ENCODE assay signal across 8 cellular contexts in genomic region chr11:134244593-134244992, GRCh38. TPM values are rescaled to one million over a fixed set of nuclear protein-coding genes. Genes with fewer than 3 reads are reported as not detected.
DNase-seq lines count a peak whose midpoint lies in the region; ATAC-seq, FAIRE-seq and TF ChIP-seq lines count a peak whose summit lies in the region.

No MANE protein-coding gene starts in this region.

- POLR2A ChIA-PET in A549 (lab: Yijun Ruan, JAX), result interaction anchor here (1.3 kb wide), 1 partner anchor 20 kb away, joined by 3 read pairs; the partner anchor contains the start of gene VPS26B
- POLR2A ChIA-PET in activated CD4-positive, alpha-beta memory T cell treated with anti-CD3 and anti-CD28 coated beads for 36 hours (lab: Charles Lee), result interaction anchor here (1.5 kb wide), 1 partner anchor 20 kb away, joined by 4 read pairs; the partner anchor contains the start of gene VPS26B

- CTCF ChIA-PET in A549 (lab: Yijun Ruan, JAX), result interaction anchor here (0.6 to 2.1 kb wide), 8 partner anchors 10 to 317 kb away, joined by 3 to 12 read pairs (median 6); partner anchors contain the start of genes ACAD8, NCAPD3, THYN1 and VPS26B
- CTCF ChIA-PET in activated CD4-positive, alpha-beta memory T cell treated with anti-CD3 and anti-CD28 coated beads for 36 hours (lab: Charles Lee), result interaction anchor here (0.7 to 2.6 kb wide), 9 partner anchors 10 to 37 kb away, joined by 3 to 17 read pairs (median 5); partner anchors contain the start of genes ACAD8 and VPS26B

- H3K27ac ChIP-seq in A549 (no peak overlapping the region), Peyer's patch (no peak overlapping the region)

- TF ChIP-seq POLR2A in A549 (IDR thresholded peaks at IDR 0.05; ENCODE audit: low read length) (no peak), Peyer's patch (IDR thresholded peaks at IDR 0.05) (no peak)

- intact Hi-C loops in activated CD4-positive, alpha-beta memory T cell treated with anti-CD3 and anti-CD28 coated beads for 36 hours (cut with micrococcal nuclease), result no loop called here

- no peak overlapping the region for H3K4me3 Mint-ChIP-seq in activated CD4-positive, alpha-beta memory T cell treated with anti-CD3 and anti-CD28 coated beads for 36 hours

- peaks cover 0 to 95% (median 0%) of the 10 kb centered on the region in 3 donors for H3K36me3 ChIP-seq in Peyer's patch

- H3K9me3 ChIP-seq in A549 (no peaks in the 10 kb centered on the region), Peyer's patch (no peaks in the 10 kb centered on the region)

- peaks cover 12% of the 10 kb centered on the region for H3K4me1 Mint-ChIP-seq in activated CD4-positive, alpha-beta memory T cell treated with anti-CD3 and anti-CD28 coated beads for 36 hours (ENCODE audit: low read depth)

- no peaks in the 10 kb centered on the region for H3K27me3 Mint-ChIP-seq in activated CD4-positive, alpha-beta memory T cell treated with anti-CD3 and anti-CD28 coated beads for 36 hours

- H3K4me1 ChIP-seq in A549 (no peaks in the 10 kb centered on the region), Peyer's patch (no peaks in the 10 kb centered on the region)

- H3K36me3 Mint-ChIP-seq in activated CD4-positive, alpha-beta memory T cell treated with anti-CD3 and anti-CD28 coated beads for 36 hours, result peaks cover 21% of the 10 kb centered on the region

- no peaks in the 10 kb centered on the region for H3K27me3 ChIP-seq in Peyer's patch

- TF ChIP-seq EP300 in A549 (IDR thresholded peaks at IDR 0.05), result no peak

- peak; percentile 94 for ATAC-seq in A549
- peak; percentile 89 for ATAC-seq in HG02852 (IDR thresholded peaks at IDR 0.05; ENCODE audit: unreplicated experiment)
- ATAC-seq in stimulated activated naive CD8-positive, alpha-beta T cell treated with anti-CD3 and anti-CD28 coated beads, Interleukin-15, Interleukin-2, amounts not matched to agents 100 U/mL and 50 U/mL, for 24 hours, result peak; percentile 37

- H3K27ac Mint-ChIP-seq in activated CD4-positive, alpha-beta memory T cell treated with anti-CD3 and anti-CD28 coated beads for 36 hours, result no peak overlapping the region

- no peak for FAIRE-seq in A549 (lab: Jason Lieb, UNC)

- peak in 1 of 2 experiments; percentile 30 for DNase-seq in A549 (ENCODE audit: low read depth in 1 of 2, low spot score in 1 of 2)
- no peak for DNase-seq in Peyer's patch
- peak; percentile 33 for DNase-seq in fibroblast of villous mesenchyme (ENCODE audit: low read depth)
- no peak for DNase-seq in stimulated activated naive CD8-positive, alpha-beta T cell treated with anti-CD3 and anti-CD28 coated beads, Interleukin-15, Interleukin-2, amounts not matched to agents 100 U/mL and 50 U/mL, for 24 hours
- DNase-seq in NCI-H2081 (lab: John Stamatoyannopoulos, UW), result no peak
- no peak for DNase-seq in activated CD4-positive, alpha-beta memory T cell treated with anti-CD3 and anti-CD28 coated beads for 36 hours

- H3K9me3 Mint-ChIP-seq in activated CD4-positive, alpha-beta memory T cell treated with anti-CD3 and anti-CD28 coated beads for 36 hours, result no peaks in the 10 kb centered on the region

- 0 out of 5 replicates have a peak, but pooled peaks have one; percentile 7 to 13 for TF ChIP-seq RAD21 in A549 (conservative IDR thresholded peaks at IDR 0.05 in 1 of 2, IDR thresholded peaks at IDR 0.05 in 1 of 2)

- H3K4me3 ChIP-seq in A549 (no peak overlapping the region), GM12875 (ENCODE audit: low read depth, low read length) (no peak overlapping the region), Peyer's patch (no peak overlapping the region), fibroblast of villous mesenchyme (ENCODE audit: low read depth, low read length) (no peak overlapping the region)

- peak; percentile 10; the same call in 1 of the 3 replicates for TF ChIP-seq CTCF in A549 (IDR thresholded peaks at IDR 0.05)
- peak; percentile 76 for TF ChIP-seq CTCF in GM12875 (IDR thresholded peaks at IDR 0.05; ENCODE audit: borderline replicate concordance, insufficient read depth, low read depth, low read length)
- peak in 5 of 6 experiments; percentile 18 to 43 (median 33) for TF ChIP-seq CTCF in Peyer's patch (IDR thresholded peaks at IDR 0.05)
- TF ChIP-seq CTCF in fibroblast of villous mesenchyme (IDR thresholded peaks at IDR 0.05; ENCODE audit: insufficient read depth, low read depth, low read length), result peak; percentile 56

- 65% methylated on average over 6 of the region's 7 CpGs for WGBS in A549 (ENCODE audit: missing lambda C conversion rate)

- no peak overlapping the region for H3K4me2 ChIP-seq in A549

TF ChIP-seq in A549, 52 proteins besides CTCF, POLR2A, EP300 and RAD21 (continues in another document):
- no peak for TF ChIP-seq RARB (CRISPR knock-in tag; IDR thresholded peaks at IDR 0.05)
- TF ChIP-seq FOXS1 (CRISPR knock-in tag; IDR thresholded peaks at IDR 0.05), result no peak
- no peak for TF ChIP-seq HDAC2 (IDR thresholded peaks at IDR 0.05)
- no peak for TF ChIP-seq PHF8 (IDR thresholded peaks at IDR 0.05; ENCODE audit: borderline replicate concordance, low read depth)
- no peak for TF ChIP-seq MAX (IDR thresholded peaks at IDR 0.05)
- no peak for TF ChIP-seq TFCP2L1 (CRISPR knock-in tag; IDR thresholded peaks at IDR 0.05)
- TF ChIP-seq BCL3 (IDR thresholded peaks at IDR 0.05), result no peak
- no peak for TF ChIP-seq ZFP36 (IDR thresholded peaks at IDR 0.05; ENCODE audit: borderline replicate concordance, partially characterized antibody)

RNA-seq across cellular contexts. Expression of gene THYN1, which starts 8.6 kb away (rescaled TPM):
- polyA plus RNA-seq in A549 (2011; rRNA removed), result 27.9 and 32.7 TPM in 2 replicates
- 14.6 and 14.8 TPM in 2 replicates for polyA plus RNA-seq in A549 (2012; cell fraction: cytosol; rRNA removed)
- 5.8 and 7.7 TPM in 2 replicates for polyA plus RNA-seq in A549 (2012; cell fraction: nucleus; rRNA removed)
- polyA plus RNA-seq in A549 (2017; fragmentation: RNase III; extraction: RNeasy Plus Mini Kit Qiagen cat#74134 plus additional on column Dnase treatment), result 16.9 to 22.6 TPM (median 20.8 TPM) in 3 replicates
- polyA minus RNA-seq in A549 (2011; rRNA and poly(A)+ RNA removed), result 14.3 and 18.5 TPM in 2 replicates
- 10 to 100 TPM; 37.8 to 62.7 (median 52.3) TPM for total RNA-seq in Peyer's patch
- 50.3 and 58.3 TPM in 2 replicates for total RNA-seq in fibroblast of villous mesenchyme
- 10 to 100 TPM; 74.0 to 74.3 TPM for total RNA-seq in activated CD4-positive, alpha-beta memory T cell treated with anti-CD3 and anti-CD28 coated beads for 36 hours

RNA-seq across cellular contexts. Expression of gene ACAD8, which starts 8.8 kb away (rescaled TPM):
- polyA plus RNA-seq in A549 (2011; rRNA removed) (16.8 and 16.9 TPM in 2 replicates), A549 (2017; fragmentation: RNase III; extraction: RNeasy Plus Mini Kit Qiagen cat#74134 plus additional on column Dnase treatment) (13.5 to 15.9 TPM (median 14.3 TPM) in 3 replicates)
- polyA plus RNA-seq in A549 (2012; cell fraction: cytosol; rRNA removed), result 11.6 TPM in 2 replicates
- 21.7 and 24.7 TPM in 2 replicates for polyA plus RNA-seq in A549 (2012; cell fraction: nucleus; rRNA removed)
- 6.7 and 10.0 TPM in 2 replicates for polyA minus RNA-seq in A549 (2011; rRNA and poly(A)+ RNA removed)
- total RNA-seq in Peyer's patch (10 to 100 TPM; 30.4 to 44.5 (median 36.9) TPM), fibroblast of villous mesenchyme (14.5 and 16.4 TPM in 2 replicates)
- total RNA-seq in activated CD4-positive, alpha-beta memory T cell treated with anti-CD3 and anti-CD28 coated beads for 36 hours, result 10 to 100 TPM; 20.9 to 22.1 TPM

RNA-seq across cellular contexts. Expression of gene VPS26B, which starts 20.1 kb away (rescaled TPM):
- 25.7 and 26.3 TPM in 2 replicates for polyA plus RNA-seq in A549 (2011; rRNA removed)
- 20.2 and 21.8 TPM in 2 replicates for polyA plus RNA-seq in A549 (2012; cell fraction: cytosol; rRNA removed)
- polyA plus RNA-seq in A549 (2012; cell fraction: nucleus; rRNA removed), result 27.0 and 28.5 TPM in 2 replicates
- 18.6 to 20.7 TPM (median 19.2 TPM) in 3 replicates for polyA plus RNA-seq in A549 (2017; fragmentation: RNase III; extraction: RNeasy Plus Mini Kit Qiagen cat#74134 plus additional on column Dnase treatment)
- polyA minus RNA-seq in A549 (2011; rRNA and poly(A)+ RNA removed), result 39.3 and 41.2 TPM in 2 replicates
- total RNA-seq in Peyer's patch, result 10 to 100 TPM; 33.8 to 74.0 (median 64.0) TPM
- 41.5 and 42.2 TPM in 2 replicates for total RNA-seq in fibroblast of villous mesenchyme
- 10 to 100 TPM; 36.2 to 38.8 TPM for total RNA-seq in activated CD4-positive, alpha-beta memory T cell treated with anti-CD3 and anti-CD28 coated beads for 36 hours

RNA-seq across cellular contexts. Expression of gene NCAPD3, which starts 20.8 kb away (rescaled TPM):
- 35.8 and 36.0 TPM in 2 replicates for polyA plus RNA-seq in A549 (2011; rRNA removed)
- polyA plus RNA-seq in A549 (2012; cell fraction: cytosol; rRNA removed), result 25.7 and 27.8 TPM in 2 replicates
- 44.9 and 49.7 TPM in 2 replicates for polyA plus RNA-seq in A549 (2012; cell fraction: nucleus; rRNA removed)
- 25.6 to 26.6 TPM (median 26.0 TPM) in 3 replicates for polyA plus RNA-seq in A549 (2017; fragmentation: RNase III; extraction: RNeasy Plus Mini Kit Qiagen cat#74134 plus additional on column Dnase treatment)
- 46.3 and 49.3 TPM in 2 replicates for polyA minus RNA-seq in A549 (2011; rRNA and poly(A)+ RNA removed)
- total RNA-seq in Peyer's patch, result 10 to 100 TPM; 12.5 to 30.5 (median 13.9) TPM
- 15.5 and 21.2 TPM in 2 replicates for total RNA-seq in fibroblast of villous mesenchyme
- total RNA-seq in activated CD4-positive, alpha-beta memory T cell treated with anti-CD3 and anti-CD28 coated beads for 36 hours, result 100 to 1,000 TPM in 1 of 2 experiments, 10 to 100 TPM in 1; 94.6 to 101 TPM

RNA-seq across cellular contexts. Expression of gene GLB1L3, which starts 31.6 kb away (rescaled TPM):
- polyA plus RNA-seq in A549 (2011; rRNA removed), result not detected in 2 replicates
- not detected in 2 replicates for polyA plus RNA-seq in A549 (2012; cell fraction: cytosol; rRNA removed)
- 0.01 and 0.06 TPM in 2 replicates for polyA plus RNA-seq in A549 (2012; cell fraction: nucleus; rRNA removed)
- not detected in 3 replicates for polyA plus RNA-seq in A549 (2017; fragmentation: RNase III; extraction: RNeasy Plus Mini Kit Qiagen cat#74134 plus additional on column Dnase treatment)
- polyA minus RNA-seq in A549 (2011; rRNA and poly(A)+ RNA removed), result not detected in 2 replicates
- total RNA-seq in Peyer's patch, result not detected
- not detected in 2 replicates for total RNA-seq in fibroblast of villous mesenchyme
- 1 to 10 TPM; 7.1 to 8.6 TPM for total RNA-seq in activated CD4-positive, alpha-beta memory T cell treated with anti-CD3 and anti-CD28 coated beads for 36 hours

Comparison
In these comparisons a context has a peak if more than half of its experiments do, and no peak if none do; other contexts are left out.
1. ATAC-seq: peak in every context shown above with its lines; median percentile 94 in A549; 89 in HG02852; 37 in stimulated activated naive CD8-positive, alpha-beta T cell treated with anti-CD3 and anti-CD28 coated beads, Interleukin-15, Interleukin-2, amounts not matched to agents 100 U/mL and 50 U/mL, for 24 hours.
2. CTCF ChIP-seq: peak in every context shown above with its lines; median percentile 76 in GM12875; 56 in fibroblast of villous mesenchyme; 33 in Peyer's patch; 10 in A549.